ENCODE assay signal across 14 cellular contexts in the genomic region with DNA sequence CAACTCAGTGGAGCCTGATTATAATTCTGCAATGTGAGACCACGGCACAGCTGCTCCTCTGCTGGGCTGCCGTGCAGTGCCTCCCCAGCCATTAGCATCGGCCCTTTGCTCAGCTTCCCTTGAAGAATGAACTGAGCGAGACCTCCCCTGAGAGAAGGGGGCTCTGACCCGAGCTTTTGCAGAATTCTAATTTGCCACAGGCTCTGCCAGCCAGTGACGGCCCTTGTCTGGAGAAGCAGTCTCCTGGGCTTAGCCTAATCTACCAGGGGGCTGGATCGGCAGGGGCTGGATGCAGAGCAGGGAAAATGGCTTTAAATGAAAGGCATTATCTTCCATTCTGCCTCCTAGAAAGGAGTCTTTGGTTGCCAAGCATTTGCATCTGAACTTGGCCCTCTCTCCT. TPM values are rescaled to one million over a fixed set of nuclear protein-coding genes. Genes with fewer than 3 reads are reported as not detected.
DNase-seq lines count a peak whose midpoint lies in the region; ATAC-seq and TF ChIP-seq lines count a peak whose summit lies in the region.
"Had no signal": no experiment of that assay in that cellular context is flagged by ENCODE, and none has a peak within 500 bp of the region (broad histone marks: within the 10 kb centered on the region; RNA-seq: fewer than 3 reads in every experiment).

No MANE protein-coding gene starts in this region.

- WGBS in endodermal cell (ENCODE audit: insufficient coverage in 1 of 2, insufficient read length in 1 of 2), 2 experiments: 60 to 77% methylated on average over 6 to 7 of the region's 7 CpGs

- peaks cover 5% of the 10 kb centered on the region for H3K4me1 Mint-ChIP-seq in endodermal cell
- H3K4me1 Mint-ChIP-seq in neural progenitor cell: peaks cover 32% of the 10 kb centered on the region
- no peaks in the 10 kb centered on the region for H3K4me1 Mint-ChIP-seq in natural killer cell treated with Interleukin-12 subunit alpha and Interleukin-12 subunit beta and Interleukin-15 and Interleukin-18, amount 100 ng/mL, for 72 hours (ENCODE audit: low read depth in 2 of 2)
- H3K4me1 Mint-ChIP-seq: CD4-positive, CD25-positive, alpha-beta regulatory T cell had no signal

- intact Hi-C loops in left cardiac atrium (cut with DNase I): no loop called here

- H3K27ac ChIP-seq in right atrium auricular region: no peak overlapping the region
- H3K27ac ChIP-seq in endodermal cell (ENCODE audit: low read depth, low read length): peak overlapping the region; percentile 35
- H3K27ac ChIP-seq in neural progenitor cell: no peak overlapping the region
- H3K27ac ChIP-seq: BLaER1 treated with 17β-estradiol and CSF1 and Interleukin-3, amounts not matched to agents 10 nM and 100 nM had no signal

- ATAC-seq in left cardiac atrium (no peak), GM19397 (IDR thresholded peaks at IDR 0.05; ENCODE audit: unreplicated experiment) (no peak)
- no peak for ATAC-seq in natural killer cell treated with Interleukin-12 subunit alpha and Interleukin-12 subunit beta and Interleukin-15 and Interleukin-18, amount 100 ng/mL, for 72 hours
- ATAC-seq: HCT116, HepG2 had no signal

- no peaks in the 10 kb centered on the region for H3K9me3 Mint-ChIP-seq in endodermal cell
- H3K9me3 Mint-ChIP-seq in neural progenitor cell: no peaks in the 10 kb centered on the region
- H3K9me3 Mint-ChIP-seq in natural killer cell treated with Interleukin-12 subunit alpha and Interleukin-12 subunit beta and Interleukin-15 and Interleukin-18, amount 100 ng/mL, for 72 hours: no peaks in the 10 kb centered on the region
- H3K9me3 Mint-ChIP-seq: CD4-positive, CD25-positive, alpha-beta regulatory T cell had no signal

- no peak overlapping the region for H3K4me2 ChIP-seq in neural progenitor cell
- H3K4me2 ChIP-seq: BLaER1 treated with 17β-estradiol and CSF1 and Interleukin-3, amounts not matched to agents 10 nM and 100 nM had no signal

- H3K4me1 ChIP-seq in right atrium auricular region (no peaks in the 10 kb centered on the region), endodermal cell (ENCODE audit: control insufficient read depth, insufficient read depth, low read length) (peaks cover 8% of the 10 kb centered on the region), neural progenitor cell (peaks cover 8% of the 10 kb centered on the region)
- H3K4me1 ChIP-seq: BLaER1 treated with 17β-estradiol and CSF1 and Interleukin-3, amounts not matched to agents 10 nM and 100 nM had no signal

- H3K27me3 ChIP-seq in right atrium auricular region (no peaks in the 10 kb centered on the region), endodermal cell (ENCODE audit: control insufficient read depth, insufficient read depth, low read length, poor library complexity, severe bottlenecking) (peaks cover 41% of the 10 kb centered on the region), neural progenitor cell (no peaks in the 10 kb centered on the region)
- H3K27me3 ChIP-seq: BLaER1 treated with 17β-estradiol and CSF1 and Interleukin-3, amounts not matched to agents 10 nM and 100 nM had no signal

- H3K4me3 Mint-ChIP-seq in endodermal cell (no peak overlapping the region), neural progenitor cell (peak overlapping the region; percentile 5)
- H3K4me3 Mint-ChIP-seq in natural killer cell treated with Interleukin-12 subunit alpha and Interleukin-12 subunit beta and Interleukin-15 and Interleukin-18, amount 100 ng/mL, for 72 hours: no peak overlapping the region
- H3K4me3 Mint-ChIP-seq: CD4-positive, CD25-positive, alpha-beta regulatory T cell had no signal

- H3K79me2 ChIP-seq in neural progenitor cell (ENCODE audit: low read depth): no peaks in the 10 kb centered on the region

- H2AFZ ChIP-seq in neural progenitor cell (replicated peaks): no peak overlapping the region

- TF ChIP-seq CTCF in right atrium auricular region (IDR thresholded peaks at IDR 0.05): no peak
- no peak for TF ChIP-seq CTCF in endodermal cell (conservative IDR thresholded peaks at IDR 0.05)
- no peak for TF ChIP-seq CTCF in neural progenitor cell (IDR thresholded peaks at IDR 0.05)

- no peaks in the 10 kb centered on the region for H3K9me3 ChIP-seq in right atrium auricular region
- no peaks in the 10 kb centered on the region for H3K9me3 ChIP-seq in endodermal cell (ENCODE audit: control insufficient read depth, low read length)
- no peaks in the 10 kb centered on the region for H3K9me3 ChIP-seq in neural progenitor cell (ENCODE audit: low read depth)
- H3K9me3 ChIP-seq: BLaER1 treated with 17β-estradiol and CSF1 and Interleukin-3, amounts not matched to agents 10 nM and 100 nM had no signal

- no peaks in the 10 kb centered on the region for H3K36me3 ChIP-seq in right atrium auricular region
- no peaks in the 10 kb centered on the region for H3K36me3 ChIP-seq in endodermal cell (ENCODE audit: control insufficient read depth, insufficient read depth, low read length)
- H3K36me3 ChIP-seq in neural progenitor cell: no peaks in the 10 kb centered on the region
- H3K36me3 ChIP-seq: BLaER1 treated with 17β-estradiol and CSF1 and Interleukin-3, amounts not matched to agents 10 nM and 100 nM had no signal

- no peak overlapping the region for H3K9ac ChIP-seq in endodermal cell (ENCODE audit: extremely low read depth, low read length, poor library complexity, severe bottlenecking)
- H3K9ac ChIP-seq in neural progenitor cell: no peak overlapping the region
- H3K9ac ChIP-seq: BLaER1 treated with 17β-estradiol and CSF1 and Interleukin-3, amounts not matched to agents 10 nM and 100 nM had no signal

- H3K27me3 Mint-ChIP-seq in endodermal cell (ENCODE audit: insufficient read depth) (peaks cover 48% of the 10 kb centered on the region), neural progenitor cell (ENCODE audit: insufficient read depth, low read depth) (peaks cover 17% of the 10 kb centered on the region)
- H3K27me3 Mint-ChIP-seq in natural killer cell treated with Interleukin-12 subunit alpha and Interleukin-12 subunit beta and Interleukin-15 and Interleukin-18, amount 100 ng/mL, for 72 hours: peaks cover 8 to 17% of the 10 kb centered on the region in 2 donors

- H3K4me3 ChIP-seq in right atrium auricular region (no peak overlapping the region), endodermal cell (ENCODE audit: low read length) (no peak overlapping the region), neural progenitor cell (no peak overlapping the region)
- H3K4me3 ChIP-seq: BLaER1 treated with 17β-estradiol and CSF1 and Interleukin-3, amounts not matched to agents 10 nM and 100 nM had no signal

- H4K20me1 ChIP-seq in neural progenitor cell (ENCODE audit: low read depth): no peaks in the 10 kb centered on the region
- H4K20me1 ChIP-seq: BLaER1 treated with 17β-estradiol and CSF1 and Interleukin-3, amounts not matched to agents 10 nM and 100 nM had no signal

- no peak overlapping the region for H3K27ac Mint-ChIP-seq in endodermal cell
- H3K27ac Mint-ChIP-seq in neural progenitor cell: peak overlapping the region; percentile 29
- no peak overlapping the region for H3K27ac Mint-ChIP-seq in natural killer cell treated with Interleukin-12 subunit alpha and Interleukin-12 subunit beta and Interleukin-15 and Interleukin-18, amount 100 ng/mL, for 72 hours
- H3K27ac Mint-ChIP-seq: CD4-positive, CD25-positive, alpha-beta regulatory T cell had no signal

- H3K36me3 Mint-ChIP-seq in endodermal cell (ENCODE audit: low read depth): no peaks in the 10 kb centered on the region
- no peaks in the 10 kb centered on the region for H3K36me3 Mint-ChIP-seq in neural progenitor cell
- H3K36me3 Mint-ChIP-seq in natural killer cell treated with Interleukin-12 subunit alpha and Interleukin-12 subunit beta and Interleukin-15 and Interleukin-18, amount 100 ng/mL, for 72 hours: no peaks in the 10 kb centered on the region
- H3K36me3 Mint-ChIP-seq: CD4-positive, CD25-positive, alpha-beta regulatory T cell had no signal

- no peaks in the 10 kb centered on the region for H3F3A ChIP-seq in neural progenitor cell (ENCODE audit: low read depth)

- DNase-seq in right atrium auricular region (ENCODE audit: low spot score) (peak; percentile 30), left cardiac atrium (no peak), endodermal cell (no peak), neural progenitor cell (ENCODE audit: low spot score) (peak; percentile 52)
- DNase-seq in activated CD8-positive, alpha-beta memory T cell treated with anti-CD3 and anti-CD28 coated beads, Interleukin-2, amount 50 U/mL, for 4 hours: no peak
- DNase-seq in natural killer cell treated with Interleukin-12 subunit alpha and Interleukin-12 subunit beta and Interleukin-15 and Interleukin-18, amount 100 ng/mL, for 72 hours (ENCODE audit: low spot score): no peak
- DNase-seq: ACHN; Calu3; CD4-positive, CD25-positive, alpha-beta regulatory T cell; DMS 273 treated with DMSO at 0.1 percent for 48 hours had no signal

RNA-seq across cellular contexts. Expression of a gene that starts 57.2 kb away (rescaled TPM):
- 1 to 10 TPM; 1.9 to 9.4 TPM for total RNA-seq in right atrium auricular region
- total RNA-seq in left cardiac atrium: 1 to 10 TPM; 1.5 to 9.1 TPM
- total RNA-seq in endodermal cell: 1 to 10 TPM in 1 of 2 donors, under 1 TPM in 1; 0.62 to 1.7 TPM
- polyA plus RNA-seq in endodermal cell (2013, experiment 1 of 2): 2.1 TPM
- 2.2 TPM for polyA plus RNA-seq in endodermal cell (2013, experiment 2 of 2)
- 2.4 and 5.3 TPM in 2 replicates for total RNA-seq in neural progenitor cell (ENCODE audit: low replicate concordance)
- not detected for total RNA-seq in natural killer cell treated with Interleukin-12 subunit alpha and Interleukin-12 subunit beta and Interleukin-15 and Interleukin-18, amount 100 ng/mL, for 72 hours
- total RNA-seq: Calu3; CD4-positive, CD25-positive, alpha-beta regulatory T cell had no signal
- polyA plus RNA-seq: CD4-positive, CD25-positive, alpha-beta regulatory T cell had no signal

Comparison
In these comparisons a context has a peak if more than half of its experiments do, and no peak if none do; other contexts are left out.
1. DNase-seq: peak in right atrium auricular region (single experiment) and neural progenitor cell (single experiment); none in left cardiac atrium (single experiment), endodermal cell (single experiment), activated CD8-positive, alpha-beta memory T cell treated with anti-CD3 and anti-CD28 coated beads, Interleukin-2, amount 50 U/mL, for 4 hours (single experiment) and natural killer cell treated with Interleukin-12 subunit alpha and Interleukin-12 subunit beta and Interleukin-15 and Interleukin-18, amount 100 ng/mL, for 72 hours (single experiment).